Comparison of ENCODE assay signal across 13 cellular contexts in genomic region chr7:136293272-136293671, GRCh38.
A peak's percentile ranks its signal among the peaks of the same experiment; 100 is the strongest.
DNase-seq lines count a peak whose midpoint lies in the region; ATAC-seq and TF ChIP-seq lines count a peak whose summit lies in the region.
"Had no signal": no experiment of that assay in that cellular context is flagged by ENCODE, and none has a peak within 500 bp of the region (broad histone marks: within the 10 kb centered on the region; RNA-seq: fewer than 3 reads in every experiment).

No MANE protein-coding gene starts in this region.

- no peaks in the 10 kb centered on the region for H3K79me2 ChIP-seq in SU-DHL-6 (ENCODE audit: insufficient read depth, low read length)

- ATAC-seq in GM18861 (IDR thresholded peaks at IDR 0.05; ENCODE audit: unreplicated experiment) (peak; percentile 80), GM21737 (IDR thresholded peaks at IDR 0.05; ENCODE audit: unreplicated experiment) (peak; percentile 81), HG03342 (IDR thresholded peaks at IDR 0.05; ENCODE audit: unreplicated experiment) (peak; percentile 95), left lung (no peak), upper lobe of right lung (no peak)

- peak overlapping the region; percentile 11; the same call in 1 of the 2 replicates for H3K9ac ChIP-seq in SU-DHL-6 (ENCODE audit: low read length)
- H3K9ac ChIP-seq: BLaER1 treated with 17β-estradiol and CSF1 and Interleukin-3, amounts not matched to agents 10 nM and 100 nM had no signal

- H3K27me3 ChIP-seq in SU-DHL-6 (ENCODE audit: low read length): no peaks in the 10 kb centered on the region
- no peaks in the 10 kb centered on the region for H3K27me3 ChIP-seq in left lung
- H3K27me3 ChIP-seq in upper lobe of right lung: no peaks in the 10 kb centered on the region
- H3K27me3 ChIP-seq: BLaER1 treated with 17β-estradiol and CSF1 and Interleukin-3, amounts not matched to agents 10 nM and 100 nM had no signal

- no peaks in the 10 kb centered on the region for H3K9me2 ChIP-seq in SU-DHL-6 (replicated peaks; ENCODE audit: insufficient read depth, low read length)

- H3F3A ChIP-seq in SU-DHL-6 (ENCODE audit: insufficient read depth): 0 out of 2 replicates have a peak, but pooled peaks cover 12% of the 10 kb centered on the region

- no peaks in the 10 kb centered on the region for H4K20me1 ChIP-seq in SU-DHL-6 (ENCODE audit: low read depth, low read length)
- H4K20me1 ChIP-seq: BLaER1 treated with 17β-estradiol and CSF1 and Interleukin-3, amounts not matched to agents 10 nM and 100 nM had no signal

- TF ChIP-seq CTCF in SU-DHL-6 (IDR thresholded peaks at IDR 0.05; ENCODE audit: insufficient read depth, low read length, poor library complexity, severe bottlenecking): no peak
- TF ChIP-seq CTCF in left lung (IDR thresholded peaks at IDR 0.05): no peak
- no peak for TF ChIP-seq CTCF in upper lobe of right lung (IDR thresholded peaks at IDR 0.05)

- intact Hi-C loops in left lung (cut with DNase I): no loop called here
- intact Hi-C loops in upper lobe of right lung (cut with DNase I): no loop called here

- peak overlapping the region; percentile 73 for H3K27ac ChIP-seq in SU-DHL-6 (ENCODE audit: low read depth, low read length)
- no peak overlapping the region for H3K27ac ChIP-seq in left lung
- H3K27ac ChIP-seq in upper lobe of right lung: no peak overlapping the region
- H3K27ac ChIP-seq: BLaER1 treated with 17β-estradiol and CSF1 and Interleukin-3, amounts not matched to agents 10 nM and 100 nM; thoracic aorta; VCaP had no signal

- no peaks in the 10 kb centered on the region for H3K4me1 ChIP-seq in left lung
- no peaks in the 10 kb centered on the region for H3K4me1 ChIP-seq in upper lobe of right lung
- H3K4me1 ChIP-seq: BLaER1 treated with 17β-estradiol and CSF1 and Interleukin-3, amounts not matched to agents 10 nM and 100 nM had no signal

- H3K4me3 ChIP-seq in SU-DHL-6 (ENCODE audit: insufficient read depth, low read length, poor library complexity, severe bottlenecking): peak overlapping the region; percentile 22
- no peak overlapping the region for H3K4me3 ChIP-seq in left lung
- no peak overlapping the region for H3K4me3 ChIP-seq in upper lobe of right lung
- H3K4me3 ChIP-seq: BLaER1 treated with 17β-estradiol and CSF1 and Interleukin-3, amounts not matched to agents 10 nM and 100 nM; thoracic aorta had no signal

- H3K36me3 ChIP-seq in SU-DHL-6 (ENCODE audit: low read length) (no peaks in the 10 kb centered on the region), left lung (no peaks in the 10 kb centered on the region), upper lobe of right lung (no peaks in the 10 kb centered on the region)
- H3K36me3 ChIP-seq: BLaER1 treated with 17β-estradiol and CSF1 and Interleukin-3, amounts not matched to agents 10 nM and 100 nM; thoracic aorta had no signal

- DNase-seq in left lung (no peak), kidney tubule cell (ENCODE audit: low spot score) (no peak), upper lobe of right lung (no peak)
- no peak for DNase-seq in stimulated activated CD4-positive, alpha-beta T cell treated with anti-CD3 and anti-CD28 coated beads, Interleukin-4, amount 100 ng/mL, for 1 hour
- DNase-seq: midbrain, NCI-H2107 had no signal

- H3K9me3 ChIP-seq in SU-DHL-6 (ENCODE audit: insufficient read depth, low read length): no peaks in the 10 kb centered on the region
- H3K9me3 ChIP-seq in left lung: no peaks in the 10 kb centered on the region
- H3K9me3 ChIP-seq in upper lobe of right lung: no peaks in the 10 kb centered on the region
- H3K9me3 ChIP-seq: BLaER1 treated with 17β-estradiol and CSF1 and Interleukin-3, amounts not matched to agents 10 nM and 100 nM; thoracic aorta had no signal

- peak overlapping the region; percentile 39 for H2AFZ ChIP-seq in SU-DHL-6 (ENCODE audit: low read depth, low read length, severe bottlenecking)

- H3K4me2 ChIP-seq in SU-DHL-6 (ENCODE audit: low read depth, low read length, poor library complexity, severe bottlenecking): peak overlapping the region; percentile 60
- H3K4me2 ChIP-seq: BLaER1 treated with 17β-estradiol and CSF1 and Interleukin-3, amounts not matched to agents 10 nM and 100 nM had no signal

Comparison
In these comparisons a context has a peak if more than half of its experiments do, and no peak if none do; other contexts are left out.
1. ATAC-seq: peak in GM18861 (single experiment), GM21737 (single experiment) and HG03342 (single experiment); none in left lung (single experiment) and upper lobe of right lung (single experiment).